In genomic region chrX:41332408-41332987, GRCh38 we compare ENCODE assay signal across 7 cellular contexts. TPM values are rescaled to one million over a fixed set of nuclear protein-coding genes. Genes with fewer than 3 reads are reported as not detected.
DNase-seq lines count a peak whose midpoint lies in the region; ATAC-seq and FAIRE-seq lines count a peak whose summit lies in the region.

No MANE protein-coding gene starts in this region.

- peak overlapping the region; percentile 98 for H3K27ac ChIP-seq in KOPT-K1 (ENCODE audit: low read depth, low read length, poor library complexity, severe bottlenecking)
- H3K27ac ChIP-seq in small intestine (ENCODE audit: low read depth in 1 of 2, low read length in 1 of 2) = peak overlapping the region; percentile 99 to 100

- no peak for FAIRE-seq in small intestine (lab: Jason Lieb, UNC)

- DNase-seq in adipocyte (ENCODE audit: low read depth) = peak; percentile 50
- DNase-seq in small intestine = no peak
- no peak for DNase-seq in activated CD4-positive, CD25-positive, alpha-beta regulatory T cell (lab: John Stamatoyannopoulos, UW)

- peak overlapping the region; percentile 86 for H3K4me3 ChIP-seq in GM08714 (ENCODE audit: low read length)
- peak overlapping the region; percentile 99 for H3K4me3 ChIP-seq in adipocyte (ENCODE audit: low read length)
- H3K4me3 ChIP-seq in iPS-11a (ENCODE audit: low read depth, low read length) = peak overlapping the region; percentile 27
- peak overlapping the region; percentile 59 to 94 for H3K4me3 ChIP-seq in small intestine (ENCODE audit: low read depth in 1 of 2, low read length in 2 of 2)

- peak overlapping the region; percentile 100 for H3K9ac ChIP-seq in adipocyte (ENCODE audit: low read length)

- H3K36me3 ChIP-seq in KOPT-K1 (ENCODE audit: insufficient read depth, low read length) (peaks cover 12% of the 10 kb centered on the region), adipocyte (ENCODE audit: control insufficient read depth, insufficient read depth, low read length, severe bottlenecking) (no peaks in the 10 kb centered on the region), small intestine (ENCODE audit: control insufficient read depth in 2 of 2, insufficient read depth in 2 of 2, low read length in 2 of 2) (no peaks in the 10 kb centered on the region)

- H3K9me3 ChIP-seq in KOPT-K1 (ENCODE audit: insufficient read depth, low read length, poor library complexity, severe bottlenecking) = no peaks in the 10 kb centered on the region
- no peaks in the 10 kb centered on the region for H3K9me3 ChIP-seq in adipocyte (ENCODE audit: control insufficient read depth, low read length)
- H3K9me3 ChIP-seq in small intestine (ENCODE audit: control insufficient read depth, low read depth) = no peaks in the 10 kb centered on the region

- H3K4me1 ChIP-seq in adipocyte (ENCODE audit: control insufficient read depth, insufficient read depth, low read length) = peaks cover 39% of the 10 kb centered on the region
- H3K4me1 ChIP-seq in small intestine (ENCODE audit: control insufficient read depth in 2 of 2, insufficient read depth in 1 of 2, low read depth in 1 of 2, low read length in 1 of 2) = peaks cover 0 to 3% of the 10 kb centered on the region in 2 donors

- H3K27me3 ChIP-seq in adipocyte (replicated peaks; ENCODE audit: control insufficient read depth, insufficient read depth, low read length) = no peaks in the 10 kb centered on the region
- no peaks in the 10 kb centered on the region for H3K27me3 ChIP-seq in small intestine (ENCODE audit: control insufficient read depth in 2 of 2, insufficient read depth in 2 of 2, low read length in 2 of 2)

- ATAC-seq in GM21528 (IDR thresholded peaks at IDR 0.05; ENCODE audit: low FRiP score, unreplicated experiment) = peak; percentile 24

- WGBS in small intestine, 3 donors = 2 to 25% (median 10%) methylated on average over 25 to 29 of the region's 29 CpGs

RNA-seq across cellular contexts. Expression of gene DDX3X, which starts 1.5 kb away (rescaled TPM):
- 100 to 1,000 TPM in 2 of 3 donors, 10 to 100 TPM in 1; 72.5 to 108 (median 102) TPM for polyA plus RNA-seq in small intestine

Comparison
In these comparisons a context has a peak if more than half of its experiments do, and no peak if none do; other contexts are left out.
1. H3K4me3 ChIP-seq: peak in every context shown above with its lines; median percentile 99 in adipocyte; 86 in GM08714; 76 in small intestine; 27 in iPS-11a.